In genomic region chr17:15716601-15717563, GRCh38 we compare ENCODE assay signal across 12 cellular contexts. TPM values are rescaled to one million over a fixed set of nuclear protein-coding genes. Genes with fewer than 3 reads are reported as not detected.
DNase-seq lines count a peak whose midpoint lies in the region; ATAC-seq, FAIRE-seq and TF ChIP-seq lines count a peak whose summit lies in the region.
"Not testable (repeated sequence)": the region's sequence is repeated elsewhere in the genome, so short reads cannot be mapped to it uniquely, and the experiment has no call there.
"Had no signal": no experiment of that assay in that cellular context is flagged by ENCODE, and none has a peak within 500 bp of the region (broad histone marks: within the 10 kb centered on the region; RNA-seq: fewer than 3 reads in every experiment).

No MANE protein-coding gene starts in this region.

- not testable (repeated sequence) for H3K4me3 Mint-ChIP-seq in activated T-cell treated with anti-CD3 and anti-CD28 coated beads, Interleukin-2, amount 50 U/mL, for 72 hours; naive thymus-derived CD4-positive, alpha-beta T cell

- H3K56ac ChIP-seq in H1 (replicated peaks; ENCODE audit: insufficient read length, low read depth, low read length) = not testable (repeated sequence)

- not testable (repeated sequence) for H3K27ac ChIP-seq in BLaER1; H1 (ENCODE audit: low read depth, low read length); naive thymus-derived CD4-positive, alpha-beta T cell (ENCODE audit: low read depth, low read length)

- H3K23ac ChIP-seq in H1 (ENCODE audit: insufficient read length) = not testable (repeated sequence)

- H3K27me3 Mint-ChIP-seq in activated T-cell treated with anti-CD3 and anti-CD28 coated beads, Interleukin-2, amount 50 U/mL, for 72 hours (ENCODE audit: low read depth); naive thymus-derived CD4-positive, alpha-beta T cell: not testable (repeated sequence)

- FAIRE-seq in GM12892 (lab: Jason Lieb, UNC) (peak; percentile 9), H1 (lab: Jason Lieb, UNC) (peak; percentile 72)

- not testable (repeated sequence) for H4K8ac ChIP-seq in H1 (ENCODE audit: extremely low read depth, insufficient read depth, low read length)

- H2BK15ac ChIP-seq in H1 (ENCODE audit: low read length) = not testable (repeated sequence)

- not testable (repeated sequence) for TF ChIP-seq EP300 in H1 (IDR thresholded peaks at IDR 0.05; ENCODE audit: borderline replicate concordance in 1 of 2, low read depth in 2 of 2, low read length in 2 of 2)

- not testable (repeated sequence) for H4K20me1 ChIP-seq in BLaER1; H1 (replicated peaks in 1 of 2; ENCODE audit: control insufficient read depth in 1 of 2, insufficient read depth in 2 of 2, low read length in 2 of 2)

- not testable (repeated sequence) for TF ChIP-seq CTCF in astrocyte of the spinal cord (IDR thresholded peaks at IDR 0.05; ENCODE audit: low read depth, low read length); H1 (IDR thresholded peaks at IDR 0.05; ENCODE audit: control extremely low read depth in 1 of 3, insufficient read depth in 1 of 3, low read depth in 1 of 3, low read length in 3 of 3)

- H3K79me2 ChIP-seq in H1 (ENCODE audit: control insufficient read depth in 1 of 2, insufficient read depth in 2 of 2, low read length in 2 of 2) = not testable (repeated sequence)

- WGBS in H1 (ENCODE audit: extremely low coverage in 1 of 2, insufficient coverage in 1 of 2, insufficient read length in 1 of 2, insufficient replicate concordance in 2 of 2, low coverage in 1 of 2, low lambda C conversion rate in 2 of 2, missing lambda C conversion rate in 1 of 2), 2 experiments = 92% methylated on average over 10 of the region's 11 CpGs; no CpG with 5 or more reads in 1 of the 2 experiments

- intact Hi-C loops in naive thymus-derived CD4-positive, alpha-beta T cell (cut with micrococcal nuclease) = not testable (repeated sequence)

- not testable (repeated sequence) for H3K27me3 ChIP-seq in BLaER1; H1 (replicated peaks in 1 of 4; ENCODE audit: control insufficient read depth in 3 of 4, extremely low read depth in 1 of 4, insufficient read depth in 3 of 4, low read length in 3 of 4); iPS-15b (ENCODE audit: control insufficient read depth, insufficient read depth, low read length); naive thymus-derived CD4-positive, alpha-beta T cell (ENCODE audit: control insufficient read depth in 2 of 2, insufficient read depth in 2 of 2, low read length in 2 of 2)

- H3K4me1 ChIP-seq in BLaER1; H1 (replicated peaks in 1 of 4; ENCODE audit: control insufficient read depth in 3 of 4, insufficient read depth in 4 of 4, low read length in 3 of 4); iPS-15b (ENCODE audit: control insufficient read depth, insufficient read depth, low read length); naive thymus-derived CD4-positive, alpha-beta T cell (ENCODE audit: control insufficient read depth in 2 of 2, insufficient read depth in 2 of 2, low read length in 2 of 2): not testable (repeated sequence)

- DNase-seq in GM12892 (ENCODE audit: insufficient read length); activated T-cell treated with anti-CD3 and anti-CD28 coated beads, Interleukin-2, amount 50 U/mL, for 72 hours; H1 (ENCODE audit: low read depth in 1 of 2, low spot score in 2 of 2); naive thymus-derived CD4-positive, alpha-beta T cell: not testable (repeated sequence)
- DNase-seq in MV-4-11 (lab: John Stamatoyannopoulos, UW) = peak; percentile 18
- DNase-seq in astrocyte of the spinal cord (ENCODE audit: low read depth, low spot score) = peak; percentile 10

- H2AK5ac ChIP-seq in H1 (ENCODE audit: low read depth, low read length) = not testable (repeated sequence)

- H2BK20ac ChIP-seq in H1 (ENCODE audit: low read length) = not testable (repeated sequence)

- H3K9me3 ChIP-seq in BLaER1 = peaks cover 74% of the 10 kb centered on the region
- peaks cover 27 to 30% of the 10 kb centered on the region in 2 experiments for H3K9me3 ChIP-seq in H1 (ENCODE audit: insufficient read depth in 2 of 2, low read depth in 1 of 2, low read length in 1 of 2)
- H3K9me3 ChIP-seq in iPS-15b (ENCODE audit: control insufficient read depth, insufficient read depth, low read length) = not testable (repeated sequence)
- peaks cover 0 to 18% (median 17%) of the 10 kb centered on the region in 3 experiments for H3K9me3 ChIP-seq in naive thymus-derived CD4-positive, alpha-beta T cell (ENCODE audit: control insufficient read depth in 2 of 3, low read length in 3 of 3)

- H3K4me3 ChIP-seq in BLaER1 (0 out of 2 replicates have a peak overlapping the region, but pooled peaks have one; percentile 11), H1 (ENCODE audit: extremely low read depth in 1 of 4, insufficient read depth in 2 of 4, low read depth in 3 of 4, low read length in 4 of 4) (peak overlapping the region in 1 of 4 experiments; percentile 17; a peak in 1 of 8 replicates), iPS-15b (ENCODE audit: low read depth, low read length) (peak overlapping the region; percentile 3)
- not testable (repeated sequence) for H3K4me3 ChIP-seq in astrocyte of the spinal cord (ENCODE audit: low read depth, low read length)
- peak overlapping the region; percentile 16 for H3K4me3 ChIP-seq in naive thymus-derived CD4-positive, alpha-beta T cell (ENCODE audit: low read length)

- not testable (repeated sequence) for H3K4me1 Mint-ChIP-seq in activated T-cell treated with anti-CD3 and anti-CD28 coated beads, Interleukin-2, amount 50 U/mL, for 72 hours (ENCODE audit: low read depth); naive thymus-derived CD4-positive, alpha-beta T cell

- H3K36me3 ChIP-seq in BLaER1 = peaks cover 52% of the 10 kb centered on the region
- peaks cover 0 to 60% (median 28%) of the 10 kb centered on the region in 4 experiments; a peak in 4 of 8 replicates for H3K36me3 ChIP-seq in H1 (ENCODE audit: control insufficient read depth in 2 of 4, insufficient read depth in 4 of 4, low read length in 3 of 4)
- not testable (repeated sequence) for H3K36me3 ChIP-seq in iPS-15b (ENCODE audit: control insufficient read depth, insufficient read depth, low read length); naive thymus-derived CD4-positive, alpha-beta T cell (ENCODE audit: control insufficient read depth in 2 of 3, insufficient read depth in 3 of 3, low read length in 3 of 3)

- H3K23me2 ChIP-seq in H1 (ENCODE audit: low read depth, low read length) = not testable (repeated sequence)

- H2BK5ac ChIP-seq in H1 (ENCODE audit: low read depth, low read length) = not testable (repeated sequence)

- H3K4ac ChIP-seq in H1 (replicated peaks; ENCODE audit: insufficient read length, low read depth, low read length) = not testable (repeated sequence)

- ATAC-seq in activated T-cell treated with anti-CD3 and anti-CD28 coated beads, Interleukin-2, amount 50 U/mL, for 72 hours (replicated peaks in 1 of 2); naive thymus-derived CD4-positive, alpha-beta T cell: not testable (repeated sequence)

- POLR2A ChIA-PET in H1 (lab: Charles Lee; ENCODE audit: partially characterized antibody); naive thymus-derived CD4-positive, alpha-beta T cell (lab: Charles Lee): not testable (repeated sequence)

- H4K5ac ChIP-seq in H1 (ENCODE audit: insufficient read length, low read depth, low read length) = not testable (repeated sequence)

- not testable (repeated sequence) for H2BK120ac ChIP-seq in H1 (replicated peaks; ENCODE audit: low read depth, low read length)

- H3K14ac ChIP-seq in H1 (ENCODE audit: insufficient read length) = not testable (repeated sequence)

- H3K9ac ChIP-seq in BLaER1; H1 (replicated peaks in 1 of 4; ENCODE audit: extremely low read depth in 1 of 4, low read depth in 3 of 4, low read length in 3 of 4); iPS-15b (ENCODE audit: low read depth, low read length): not testable (repeated sequence)

- H2BK12ac ChIP-seq in H1 (ENCODE audit: low read depth, low read length) = not testable (repeated sequence)

- H3K18ac ChIP-seq in H1 (ENCODE audit: extremely low read depth, low read length) = not testable (repeated sequence)

- H2AFZ ChIP-seq in H1 (ENCODE audit: low read length) = not testable (repeated sequence)

- not testable (repeated sequence) for TF ChIP-seq RAD21 in H1 (IDR thresholded peaks at IDR 0.05 in 1 of 2, conservative IDR thresholded peaks at IDR 0.05 in 1 of 2; ENCODE audit: low read depth in 2 of 2, low read length in 2 of 2)

- H3K36me3 Mint-ChIP-seq in activated T-cell treated with anti-CD3 and anti-CD28 coated beads, Interleukin-2, amount 50 U/mL, for 72 hours (ENCODE audit: insufficient read depth in 2 of 2) = peaks cover 19 to 40% of the 10 kb centered on the region in 2 donors
- H3K36me3 Mint-ChIP-seq in naive thymus-derived CD4-positive, alpha-beta T cell = peaks cover 5 to 33% (median 31%) of the 10 kb centered on the region in 5 donors

- H3K4me2 ChIP-seq in BLaER1; H1 (ENCODE audit: insufficient read depth in 1 of 2, low read depth in 2 of 2, low read length in 2 of 2): not testable (repeated sequence)

- CTCF ChIA-PET in H1 (lab: Charles Lee; ENCODE audit: partially characterized antibody); naive thymus-derived CD4-positive, alpha-beta T cell (lab: Charles Lee): not testable (repeated sequence)

- H3K27ac Mint-ChIP-seq in activated T-cell treated with anti-CD3 and anti-CD28 coated beads, Interleukin-2, amount 50 U/mL, for 72 hours = peak overlapping the region; percentile 82
- not testable (repeated sequence) for H3K27ac Mint-ChIP-seq in naive thymus-derived CD4-positive, alpha-beta T cell

- peaks cover 9 to 10% of the 10 kb centered on the region in 2 donors for H3K9me3 Mint-ChIP-seq in activated T-cell treated with anti-CD3 and anti-CD28 coated beads, Interleukin-2, amount 50 U/mL, for 72 hours
- peaks cover 0 to 63% (median 38%) of the 10 kb centered on the region in 11 donors for H3K9me3 Mint-ChIP-seq in naive thymus-derived CD4-positive, alpha-beta T cell

- not testable (repeated sequence) for H4K91ac ChIP-seq in H1 (replicated peaks; ENCODE audit: insufficient read length, low read length)

- not testable (repeated sequence) for H3K79me1 ChIP-seq in H1 (ENCODE audit: low read depth, low read length)

- TF ChIP-seq POLR2A in GM12892 (IDR thresholded peaks at IDR 0.05; ENCODE audit: low read depth, low read length); H1 (IDR thresholded peaks at IDR 0.05; ENCODE audit: control extremely low read depth in 1 of 2, low read depth in 2 of 2, low read length in 2 of 2): not testable (repeated sequence)

- in situ Hi-C loops in astrocyte of the spinal cord (cut with HindIII; ENCODE audit: low sequenced_read_pairs) = not testable (repeated sequence)

RNA-seq across cellular contexts. Expression of gene TBC1D26, which starts 15.2 kb away (rescaled TPM):
- not detected for polyA plus RNA-seq in GM12892 (2012; ENCODE audit: missing spikeins)
- under 1 TPM in 1 of 2 donors, not detected in 1; 0.74 TPM for total RNA-seq in activated T-cell treated with anti-CD3 and anti-CD28 coated beads, Interleukin-2, amount 50 U/mL, for 72 hours
- 0.71 and 0.84 TPM in 2 replicates for total RNA-seq in H1 (2021; fragmentation: NEBNext Ultra II Directional; extraction: Animal tissue kit (Norgen Biotek cat#: 25700))
- polyA plus RNA-seq in H1 (2011; rRNA removed) = 1.4 and 2.1 TPM in 2 replicates
- polyA plus RNA-seq in H1 (2011; cell fraction: cytosol; rRNA removed) = 1.9 TPM
- 17.4 TPM for polyA plus RNA-seq in H1 (2011; cell fraction: nucleus; rRNA removed)
- polyA plus RNA-seq in H1 (2012, experiment 1 of 2) = 1.1 to 2.2 TPM (median 1.6 TPM) in 4 replicates
- 0.09 TPM for polyA plus RNA-seq in H1 (2012, experiment 2 of 2)
- polyA plus RNA-seq in H1 (2013, experiment 1 of 2) = 0.69 TPM
- polyA plus RNA-seq in H1 (2013, experiment 2 of 2) = 0.40 TPM
- 0.46 and 1.9 TPM in 2 replicates for polyA minus RNA-seq in H1 (2011; rRNA and poly(A)+ RNA removed)
- polyA minus RNA-seq in H1 (2011; cell fraction: cytosol; rRNA and poly(A)+ RNA removed) = 0.88 TPM
- polyA minus RNA-seq in H1 (2011; cell fraction: nucleus; rRNA and poly(A)+ RNA removed) = 5.3 TPM
- under 1 TPM in 1 of 5 experiments, not detected in 4; 0.43 TPM for total RNA-seq in naive thymus-derived CD4-positive, alpha-beta T cell
- polyA plus RNA-seq in naive thymus-derived CD4-positive, alpha-beta T cell = not detected
- total RNA-seq: CD4-positive, alpha-beta T cell; GM23248; HFFc6; HT1080 had no signal
- polyA plus RNA-seq: GM23248 had no signal

RNA-seq across cellular contexts. Expression of gene ZNF286A, which starts 17.3 kb away (rescaled TPM):
- 19.0 TPM for polyA plus RNA-seq in GM12892 (2012; ENCODE audit: missing spikeins)
- 10 to 100 TPM; 20.4 to 26.8 TPM for total RNA-seq in activated T-cell treated with anti-CD3 and anti-CD28 coated beads, Interleukin-2, amount 50 U/mL, for 72 hours
- 100.0 and 100 TPM in 2 replicates for total RNA-seq in H1 (2021; fragmentation: NEBNext Ultra II Directional; extraction: Animal tissue kit (Norgen Biotek cat#: 25700))
- 13.7 and 18.2 TPM in 2 replicates for polyA plus RNA-seq in H1 (2011; rRNA removed)
- polyA plus RNA-seq in H1 (2011; cell fraction: cytosol; rRNA removed) = 27.9 TPM
- polyA plus RNA-seq in H1 (2011; cell fraction: nucleus; rRNA removed) = 23.8 TPM
- polyA plus RNA-seq in H1 (2012, experiment 1 of 2) = 33.9 to 54.7 TPM (median 37.1 TPM) in 4 replicates
- 4.2 TPM for polyA plus RNA-seq in H1 (2012, experiment 2 of 2)
- 44.8 TPM for polyA plus RNA-seq in H1 (2013, experiment 1 of 2)
- 41.5 TPM for polyA plus RNA-seq in H1 (2013, experiment 2 of 2)
- polyA minus RNA-seq in H1 (2011; rRNA and poly(A)+ RNA removed) = 49.0 and 60.8 TPM in 2 replicates
- polyA minus RNA-seq in H1 (2011; cell fraction: cytosol; rRNA and poly(A)+ RNA removed) = 22.2 TPM
- polyA minus RNA-seq in H1 (2011; cell fraction: nucleus; rRNA and poly(A)+ RNA removed) = 70.8 TPM
- total RNA-seq in naive thymus-derived CD4-positive, alpha-beta T cell = 10 to 100 TPM; 14.7 to 32.1 (median 23.6) TPM
- 10 to 100 TPM; 15.4 to 16.3 TPM for polyA plus RNA-seq in naive thymus-derived CD4-positive, alpha-beta T cell

RNA-seq across cellular contexts. Expression of gene TRIM16, which starts 32.8 kb away (rescaled TPM):
- 12.3 TPM for polyA plus RNA-seq in GM12892 (2012; ENCODE audit: missing spikeins)
- 10 to 100 TPM; 20.8 to 23.7 TPM for total RNA-seq in activated T-cell treated with anti-CD3 and anti-CD28 coated beads, Interleukin-2, amount 50 U/mL, for 72 hours
- total RNA-seq in H1 (2021; fragmentation: NEBNext Ultra II Directional; extraction: Animal tissue kit (Norgen Biotek cat#: 25700)) = 25.1 and 29.1 TPM in 2 replicates
- polyA plus RNA-seq in H1 (2011; rRNA removed) = 13.8 and 15.2 TPM in 2 replicates
- 19.6 TPM for polyA plus RNA-seq in H1 (2011; cell fraction: cytosol; rRNA removed)
- polyA plus RNA-seq in H1 (2011; cell fraction: nucleus; rRNA removed) = 16.6 TPM
- polyA plus RNA-seq in H1 (2012, experiment 1 of 2) = 27.6 to 32.3 TPM (median 30.0 TPM) in 4 replicates
- polyA plus RNA-seq in H1 (2012, experiment 2 of 2) = 22.4 TPM
- 12.4 TPM for polyA plus RNA-seq in H1 (2013, experiment 1 of 2)
- 13.6 TPM for polyA plus RNA-seq in H1 (2013, experiment 2 of 2)
- 32.4 and 37.1 TPM in 2 replicates for polyA minus RNA-seq in H1 (2011; rRNA and poly(A)+ RNA removed)
- polyA minus RNA-seq in H1 (2011; cell fraction: cytosol; rRNA and poly(A)+ RNA removed) = 37.2 TPM
- 37.4 TPM for polyA minus RNA-seq in H1 (2011; cell fraction: nucleus; rRNA and poly(A)+ RNA removed)
- total RNA-seq in naive thymus-derived CD4-positive, alpha-beta T cell = 10 to 100 TPM in 1 of 5 experiments, 1 to 10 TPM in 4; 6.3 to 23.9 (median 7.4) TPM
- polyA plus RNA-seq in naive thymus-derived CD4-positive, alpha-beta T cell = 1 to 10 TPM; 2.0 to 5.4 TPM
